In the genomic region with DNA sequence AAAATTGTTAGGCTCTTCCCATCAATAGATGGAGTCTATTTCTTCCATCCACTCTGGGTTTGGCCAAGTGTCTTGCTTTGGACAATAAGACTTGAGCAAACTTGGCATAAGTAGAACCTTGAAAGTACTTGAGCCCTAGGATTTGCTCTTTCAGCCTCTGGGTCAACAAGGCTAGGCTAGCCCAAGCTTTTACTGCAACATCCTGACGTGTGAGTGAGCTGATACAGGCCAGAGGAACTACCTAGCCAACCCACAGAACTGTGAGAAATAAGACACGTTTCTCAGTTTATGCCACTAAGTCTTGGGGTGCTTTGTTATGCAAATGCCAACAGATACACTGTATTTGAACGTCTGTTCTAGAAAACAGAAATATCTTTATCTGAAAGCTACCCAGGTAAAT, we compare ENCODE assay signal across 9 cellular contexts.
"Had no signal": no experiment of that assay in that cellular context is flagged by ENCODE, and none has a peak within 500 bp of the region (broad histone marks: within the 10 kb centered on the region; RNA-seq: fewer than 3 reads in every experiment).

No MANE protein-coding gene starts in this region.

- H3K36me3 ChIP-seq: HAP-1 had no signal

- H3K27ac ChIP-seq: GM23248 had no signal

- DNase-seq: GM23248, H7, HFFc6, IMR-90, KG1 had no signal

- H2AFZ ChIP-seq: GM23248 had no signal

- H3K9ac ChIP-seq: GM23248 had no signal

- FAIRE-seq: HTR-8/SVneo, K562 had no signal

- H3K4me1 ChIP-seq: HAP-1 had no signal

- ATAC-seq: HCT116, K562 had no signal

- H3K4me3 ChIP-seq: GM23248, HAP-1, K562 had no signal

- H3K9me3 ChIP-seq: HAP-1 had no signal
